1 cellular context compared by ENCODE assay signal in genomic region chr7:75776295-75776971, GRCh38.
A peak's percentile ranks its signal among the peaks of the same experiment; 100 is the strongest.
TF ChIP-seq lines count a peak whose summit lies in the region.

No MANE protein-coding gene starts in this region.

TF ChIP-seq in SK-N-SH, 30 proteins besides CTCF, POLR2A, EP300 and RAD21 (continued from another document):
- TF ChIP-seq FOSL2 (IDR thresholded peaks at IDR 0.05; ENCODE audit: borderline replicate concordance, low read depth) (peak; percentile 60; the same call in 1 of the 2 replicates), CHD2 (IDR thresholded peaks at IDR 0.05; ENCODE audit: low read length, partially characterized antibody) (no peak), SIN3A (IDR thresholded peaks at IDR 0.05; ENCODE audit: borderline replicate concordance, low read depth, low read length) (no peak), JUND (IDR thresholded peaks at IDR 0.05) (peak; percentile 74), MEF2A (IDR thresholded peaks at IDR 0.05; ENCODE audit: borderline replicate concordance, low read depth) (peak; percentile 48; the same call in 1 of the 2 replicates)
